9 cellular contexts compared by ENCODE assay signal in the genomic region with DNA sequence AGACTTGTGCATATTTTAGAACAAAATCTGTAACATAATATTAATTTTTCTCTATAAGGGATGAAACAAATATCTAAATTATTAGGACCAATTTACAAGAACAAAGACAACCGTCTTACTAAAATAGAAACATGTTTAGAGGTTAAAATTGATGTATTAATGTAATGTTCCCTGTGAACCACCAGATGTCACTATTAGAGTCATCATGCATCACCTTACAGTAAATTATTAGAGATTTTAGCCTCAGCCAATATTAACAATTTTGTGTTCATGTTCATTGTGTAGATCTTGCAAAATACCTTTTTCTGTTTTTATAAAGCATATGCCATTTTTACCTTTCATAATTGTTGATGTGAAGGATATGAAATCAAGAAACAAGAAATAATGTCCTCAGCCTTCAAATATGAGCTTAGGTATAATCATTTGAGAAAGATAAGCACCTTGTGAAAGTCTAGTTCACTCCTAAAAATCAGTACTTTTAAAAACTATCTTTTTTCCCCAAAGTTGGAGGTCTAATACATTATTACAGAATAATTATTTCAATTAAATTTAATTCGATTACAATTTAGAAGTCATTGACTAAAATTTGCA.
DNase-seq lines count a peak whose midpoint lies in the region; ATAC-seq, FAIRE-seq and TF ChIP-seq lines count a peak whose summit lies in the region.
"Had no signal": no experiment of that assay in that cellular context is flagged by ENCODE, and none has a peak within 500 bp of the region (broad histone marks: within the 10 kb centered on the region; RNA-seq: fewer than 3 reads in every experiment).

No MANE protein-coding gene starts in this region.

- H3K27me3 ChIP-seq in bronchial epithelial cell (ENCODE audit: control insufficient read depth, insufficient read depth, low read length) = no peaks in the 10 kb centered on the region
- no peaks in the 10 kb centered on the region for H3K27me3 ChIP-seq in parathyroid adenoma (ENCODE audit: control insufficient read depth, insufficient read depth, low read length)

- no peaks in the 10 kb centered on the region for H3K9me3 ChIP-seq in parathyroid adenoma (ENCODE audit: control insufficient read depth, low read length)

- H3K4me3 Mint-ChIP-seq in naive thymus-derived CD8-positive, alpha-beta T cell = no peak overlapping the region
- H3K4me3 Mint-ChIP-seq: IgD-negative memory B cell had no signal

- no peaks in the 10 kb centered on the region for H3K79me2 ChIP-seq in parathyroid adenoma

- H3K27me3 Mint-ChIP-seq in naive thymus-derived CD8-positive, alpha-beta T cell = no peaks in the 10 kb centered on the region
- H3K27me3 Mint-ChIP-seq: IgD-negative memory B cell had no signal

- TF ChIP-seq CTCF in C4-2B (conservative IDR thresholded peaks at IDR 0.05) = peak; percentile 61
- TF ChIP-seq CTCF in bronchial epithelial cell (IDR thresholded peaks at IDR 0.05; ENCODE audit: insufficient read depth, low read length, severe bottlenecking) = peak; percentile 45
- peak; percentile 48 for TF ChIP-seq CTCF in parathyroid adenoma (IDR thresholded peaks at IDR 0.05)

- no peak overlapping the region for H2AFZ ChIP-seq in parathyroid adenoma

- DNase-seq in M059J (ENCODE audit: low read depth) (peak; percentile 21), bronchial epithelial cell (ENCODE audit: low read depth) (peak; percentile 45), iPS-NIHi7 (ENCODE audit: extremely low spot score) (no peak), amniotic stem cell (lab: John Stamatoyannopoulos, UW) (no peak)
- no peak for DNase-seq in naive thymus-derived CD8-positive, alpha-beta T cell

- FAIRE-seq in bronchial epithelial cell (lab: Jason Lieb, UNC) = no peak

- H3K4me1 ChIP-seq in parathyroid adenoma = no peaks in the 10 kb centered on the region

- H3K4me3 ChIP-seq in bronchial epithelial cell (ENCODE audit: low read depth, low read length) (no peak overlapping the region), parathyroid adenoma (ENCODE audit: low read depth, low read length) (no peak overlapping the region)

- H3K9me3 Mint-ChIP-seq in naive thymus-derived CD8-positive, alpha-beta T cell = peaks cover 0 to 5% (median 0%) of the 10 kb centered on the region in 9 donors
- H3K9me3 Mint-ChIP-seq: IgD-negative memory B cell had no signal

- ATAC-seq in GM21367 (IDR thresholded peaks at IDR 0.05; ENCODE audit: unreplicated experiment) = peak; percentile 81
- no peak for ATAC-seq in naive thymus-derived CD8-positive, alpha-beta T cell

- H3K4me1 Mint-ChIP-seq in naive thymus-derived CD8-positive, alpha-beta T cell = no peaks in the 10 kb centered on the region
- H3K4me1 Mint-ChIP-seq: IgD-negative memory B cell had no signal

- POLR2A ChIA-PET in naive thymus-derived CD8-positive, alpha-beta T cell (lab: Charles Lee) = no interaction called here

- no peaks in the 10 kb centered on the region for H3K36me3 Mint-ChIP-seq in naive thymus-derived CD8-positive, alpha-beta T cell
- H3K36me3 Mint-ChIP-seq: IgD-negative memory B cell had no signal

- H3K27ac ChIP-seq in C4-2B (no peak overlapping the region), parathyroid adenoma (no peak overlapping the region)

- no peak overlapping the region for H3K4me2 ChIP-seq in parathyroid adenoma (ENCODE audit: low read length)

- H3K27ac Mint-ChIP-seq in naive thymus-derived CD8-positive, alpha-beta T cell = no peak overlapping the region
- H3K27ac Mint-ChIP-seq: IgD-negative memory B cell had no signal

- H3K36me3 ChIP-seq in bronchial epithelial cell (ENCODE audit: control insufficient read depth, insufficient read depth, low read length) (no peaks in the 10 kb centered on the region), parathyroid adenoma (ENCODE audit: control insufficient read depth, insufficient read depth, low read length) (no peaks in the 10 kb centered on the region)

- no peak overlapping the region for H3K9ac ChIP-seq in parathyroid adenoma

Comparison
In these comparisons a context has a peak if more than half of its experiments do, and no peak if none do; other contexts are left out.
1. DNase-seq: peak in M059J (single experiment) and bronchial epithelial cell (single experiment); none in naive thymus-derived CD8-positive, alpha-beta T cell (0 of 10), iPS-NIHi7 (single experiment) and amniotic stem cell (single experiment).
2. Peak in every context shown above with its lines, with median percentiles within 50 percentile points of each other: CTCF ChIP-seq.